In genomic region chr4:151442002-151442401, GRCh38 we compare ENCODE assay signal across 19 cellular contexts. TPM values are rescaled to one million over a fixed set of nuclear protein-coding genes. Genes with fewer than 3 reads are reported as not detected.
DNase-seq lines count a peak whose midpoint lies in the region; ATAC-seq and TF ChIP-seq lines count a peak whose summit lies in the region.
"Had no signal": no experiment of that assay in that cellular context is flagged by ENCODE, and none has a peak within 500 bp of the region (broad histone marks: within the 10 kb centered on the region; RNA-seq: fewer than 3 reads in every experiment).

No MANE protein-coding gene starts in this region.

- H3K4me2 ChIP-seq in GM23338 (0 out of 2 replicates have a peak overlapping the region, but pooled peaks have one; percentile 45), neural cell (ENCODE audit: low read length) (no peak overlapping the region)
- H3K4me2 ChIP-seq: A549 had no signal

- H3K4me3 Mint-ChIP-seq in GM23338: no peak overlapping the region
- H3K4me3 Mint-ChIP-seq: CD14-positive monocyte; CD8-positive, alpha-beta T cell had no signal

- H3K9me3 ChIP-seq in body of pancreas (no peaks in the 10 kb centered on the region), neural cell (ENCODE audit: low read length) (no peaks in the 10 kb centered on the region)
- H3K9me3 ChIP-seq: A549, HAP-1 had no signal

- intact Hi-C loops in body of pancreas (cut with DNase I): no loop called here

- no peak overlapping the region for H2AFZ ChIP-seq in GM23338
- H2AFZ ChIP-seq in neural cell (ENCODE audit: low read depth, low read length): peak overlapping the region; percentile 74

- H3K36me3 ChIP-seq in GM23338 (ENCODE audit: insufficient read depth) (no peaks in the 10 kb centered on the region), body of pancreas (replicated peaks in 1 of 2; ENCODE audit: insufficient read depth in 1 of 2, low read depth in 2 of 2) (no peaks in the 10 kb centered on the region), neural cell (ENCODE audit: insufficient read depth, low read length) (no peaks in the 10 kb centered on the region)
- H3K36me3 ChIP-seq: HAP-1 had no signal

- H3K9me3 Mint-ChIP-seq in GM23338: no peaks in the 10 kb centered on the region
- H3K9me3 Mint-ChIP-seq: CD8-positive, alpha-beta T cell had no signal

- H3K4me3 ChIP-seq in GM23338 (no peak overlapping the region), body of pancreas (no peak overlapping the region), neural cell (ENCODE audit: low read length) (no peak overlapping the region)
- H3K4me3 ChIP-seq: A549, HAP-1 had no signal

- TF ChIP-seq RAD21 in neural cell (conservative IDR thresholded peaks at IDR 0.05): no peak

- ATAC-seq in GM23338: no peak
- peak; percentile 77 for ATAC-seq in body of pancreas
- peak; percentile 59 for ATAC-seq in esophagus mucosa
- ATAC-seq in HG03457 (IDR thresholded peaks at IDR 0.05; ENCODE audit: unreplicated experiment): no peak
- ATAC-seq: A549; CD8-positive, alpha-beta T cell had no signal

- peaks cover 12% of the 10 kb centered on the region; the same call in 1 of the 2 replicates for H4K20me1 ChIP-seq in GM23338 (replicated peaks; ENCODE audit: insufficient read depth)
- no peaks in the 10 kb centered on the region for H4K20me1 ChIP-seq in neural cell (ENCODE audit: insufficient read depth)

- DNase-seq in GM23338 (ENCODE audit: low spot score): no peak
- DNase-seq in body of pancreas: peak in 3 of 4 donors; percentile 22 to 40 (median 23)
- DNase-seq in germinal center (ENCODE audit: low spot score): no peak
- DNase-seq in NCI-H510A treated with DMSO at 0.1 percent for 48 hours (lab: John Stamatoyannopoulos, UW): no peak
- no peak for DNase-seq in Ammon's horn (ENCODE audit: low spot score)
- DNase-seq: CD8-positive, alpha-beta T cell; COR-L47; DMS153; DMS79 treated with DMSO at 0.1 percent for 48 hours; EL; GDM1 had no signal

- H3K27ac ChIP-seq in GM23338 (ENCODE audit: low read depth) (no peak overlapping the region), body of pancreas (no peak overlapping the region), neural cell (ENCODE audit: low read length) (peak overlapping the region; percentile 63)
- H3K27ac ChIP-seq: A549, HL-60 had no signal

- peaks cover 10% of the 10 kb centered on the region for H3K27me3 Mint-ChIP-seq in GM23338 (ENCODE audit: insufficient read depth, low read depth, poor library complexity)

- TF ChIP-seq CTCF in GM23338 (conservative IDR thresholded peaks at IDR 0.05; ENCODE audit: low read depth in 2 of 2): no peak
- no peak for TF ChIP-seq CTCF in body of pancreas (IDR thresholded peaks at IDR 0.05)
- TF ChIP-seq CTCF in neural cell (IDR thresholded peaks at IDR 0.05; ENCODE audit: poor library complexity, severe bottlenecking): no peak

- 42 to 51% methylated on average over 2 of the region's 2 CpGs for WGBS in body of pancreas, 2 donors

- H3K9me2 ChIP-seq in GM23338 (ENCODE audit: insufficient read depth): no peaks in the 10 kb centered on the region
- no peaks in the 10 kb centered on the region for H3K9me2 ChIP-seq in neural cell (ENCODE audit: insufficient read depth, low read length)

- peak overlapping the region; percentile 2 for H3K9ac ChIP-seq in neural cell (ENCODE audit: low read length)

- no peak for TF ChIP-seq POLR2A in body of pancreas (IDR thresholded peaks at IDR 0.05)

- TF ChIP-seq EP300 in neural cell (conservative IDR thresholded peaks at IDR 0.05; ENCODE audit: poor library complexity, severe bottlenecking): peak; percentile 44

- peaks cover 43% of the 10 kb centered on the region for H3K4me1 ChIP-seq in GM23338 (ENCODE audit: insufficient read depth)
- H3K4me1 ChIP-seq in body of pancreas: peaks cover 22% of the 10 kb centered on the region
- H3K4me1 ChIP-seq: A549, HAP-1 had no signal

- H3K79me2 ChIP-seq in GM23338 (replicated peaks; ENCODE audit: insufficient read depth): peaks cover 97% of the 10 kb centered on the region
- no peaks in the 10 kb centered on the region for H3K79me2 ChIP-seq in neural cell (replicated peaks; ENCODE audit: insufficient read depth, low read length)

- peaks cover 35% of the 10 kb centered on the region for H3K4me1 Mint-ChIP-seq in GM23338
- H3K4me1 Mint-ChIP-seq: CD14-positive monocyte had no signal

- no peaks in the 10 kb centered on the region for H3K36me3 Mint-ChIP-seq in GM23338 (ENCODE audit: low read depth)
- H3K36me3 Mint-ChIP-seq: CD14-positive monocyte; CD8-positive, alpha-beta T cell had no signal

- H3F3A ChIP-seq in GM23338 (replicated peaks; ENCODE audit: low read depth): no peaks in the 10 kb centered on the region
- H3F3A ChIP-seq in neural cell (ENCODE audit: insufficient read depth, low read length, poor library complexity, severe bottlenecking): no peaks in the 10 kb centered on the region

- H3K27me3 ChIP-seq in GM23338 (ENCODE audit: insufficient read depth) (no peaks in the 10 kb centered on the region), body of pancreas (no peaks in the 10 kb centered on the region), neural cell (ENCODE audit: insufficient read depth, low read depth, low read length) (no peaks in the 10 kb centered on the region)

- no peak overlapping the region for H3K27ac Mint-ChIP-seq in GM23338
- H3K27ac Mint-ChIP-seq: CD8-positive, alpha-beta T cell had no signal

TF ChIP-seq in GM23338, 12 proteins besides CTCF, POLR2A, EP300 and RAD21 (continues in another document):
- TF ChIP-seq STAT1 (IDR thresholded peaks at IDR 0.05; ENCODE audit: unreplicated experiment) (no peak), NANOG (IDR thresholded peaks at IDR 0.05; ENCODE audit: borderline replicate concordance) (no peak), POLR2AphosphoS5 (IDR thresholded peaks at IDR 0.05; ENCODE audit: low read depth) (no peak), JUNB (IDR thresholded peaks at IDR 0.05; ENCODE audit: unreplicated experiment) (no peak), EZH2phosphoT487 (IDR thresholded peaks at IDR 0.05; ENCODE audit: unreplicated experiment) (no peak), REST (IDR thresholded peaks at IDR 0.05; ENCODE audit: unreplicated experiment) (no peak)

TF ChIP-seq in neural cell, 6 proteins besides CTCF, POLR2A, EP300 and RAD21:
- TF ChIP-seq TAF1 (IDR thresholded peaks at IDR 0.05; ENCODE audit: low read depth) (no peak), POLR2AphosphoS5 (IDR thresholded peaks at IDR 0.05) (peak; percentile 49)

RNA-seq across cellular contexts. Expression of gene FHIP1A, which starts 33.0 kb away (rescaled TPM):
- total RNA-seq in GM23338 (2014; rRNA removed; shearing (Covaris generic)): 95.8 and 108 TPM in 2 replicates
- polyA plus RNA-seq in GM23338 (2016; fragmentation: Nextera tagmentation; extraction: Ambion mirVana) (9.4 and 11.3 TPM in 2 replicates), neural cell (not detected in 2 replicates)
- total RNA-seq in body of pancreas (10 to 100 TPM; 20.8 to 23.7 TPM), esophagus mucosa (43.6 TPM)
- 0.24 and 0.35 TPM in 2 replicates for polyA minus RNA-seq in neural cell
- polyA plus RNA-seq: AG04450, CD14-positive monocyte had no signal

Comparison
In these comparisons a context has a peak if more than half of its experiments do, and no peak if none do; other contexts are left out.
1. ATAC-seq: peak in body of pancreas (single experiment) and esophagus mucosa (single experiment); none in GM23338 (single experiment) and HG03457 (single experiment).
2. DNase-seq: peak in body of pancreas (3 of 4); none in GM23338 (single experiment), germinal center (single experiment), NCI-H510A treated with DMSO at 0.1 percent for 48 hours (single experiment) and Ammon's horn (single experiment).